Comparison of ENCODE assay signal across 39 cellular contexts in genomic region chr10:58843760-58844159, GRCh38.
"Had no signal": no experiment of that assay in that cellular context is flagged by ENCODE, and none has a peak within 500 bp of the region (broad histone marks: within the 10 kb centered on the region; RNA-seq: fewer than 3 reads in every experiment).

No MANE protein-coding gene starts in this region.

- H3K4me3 Mint-ChIP-seq: activated CD4-positive, alpha-beta memory T cell treated with anti-CD3 and anti-CD28 coated beads, Interleukin-2, amount 10 ng/mL, durations not matched to agents 7 days and 5 days; activated CD4-positive, alpha-beta T cell treated with anti-CD3 and anti-CD28 coated beads for 36 hours; activated CD4-positive, alpha-beta T cell treated with anti-CD3 and anti-CD28 coated beads, Interleukin-2, amount 10 ng/mL, durations not matched to agents 7 days and 5 days; activated CD8-positive, alpha-beta memory T cell treated with anti-CD3 and anti-CD28 coated beads, Interleukin-2, amount 10 ng/mL, durations not matched to agents 7 days and 5 days; activated CD8-positive, alpha-beta T cell treated with anti-CD3 and anti-CD28 coated beads, Interleukin-2, amount 10 ng/mL, durations not matched to agents 7 days and 5 days; activated naive CD4-positive, alpha-beta T cell treated with anti-CD3 and anti-CD28 coated beads, Interleukin-2, amount 10 ng/mL, durations not matched to agents 7 days and 5 days; activated naive CD4-positive, alpha-beta T cell treated with anti-CD3 and anti-CD28 coated beads, Interleukin-2, amount 50 U/mL, for 24 hours; activated naive CD8-positive, alpha-beta T cell; activated naive CD8-positive, alpha-beta T cell treated with anti-CD3 and anti-CD28 coated beads, Interleukin-2, amount 10 ng/mL, durations not matched to agents 7 days and 5 days; activated naive CD8-positive, alpha-beta T cell treated with anti-CD3 and anti-CD28 coated beads, Interleukin-2, amount 50 U/mL, for 24 hours; activated T-cell treated with anti-CD3 and anti-CD28 coated beads, Interleukin-2, amount 50 U/mL, for 24 hours; brain; central memory CD8-positive, alpha-beta T cell; T-cell; T-helper 1 cell treated with Interleukin-12 subunit alpha and Interleukin-12 subunit beta and Interleukin-4 antibody, amounts not matched to agents 30 μg/mL and 1 μg/mL, for 36 hours; T-helper 2 cell treated with Interferon-gamma antibody and Interleukin-4, amounts not matched to agents 5 μg/mL and 100 μg/mL, for 36 hours had no signal

- ATAC-seq: activated CD4-positive, alpha-beta T cell treated with anti-CD3 and anti-CD28 coated beads for 36 hours; activated CD4-positive, CD25-positive, alpha-beta regulatory T cell treated with anti-CD3 and anti-CD28 coated beads, Interleukin-2, amount 50 U/mL, for 24 hours; activated CD8-positive, alpha-beta memory T cell treated with anti-CD3 and anti-CD28 coated beads, Interleukin-2, amount 10 ng/mL, durations not matched to agents 7 days and 5 days; activated CD8-positive, alpha-beta T cell treated with anti-CD3 and anti-CD28 coated beads, Interleukin-2, amount 10 ng/mL, durations not matched to agents 7 days and 5 days; activated naive CD8-positive, alpha-beta T cell treated with anti-CD3 and anti-CD28 coated beads, Interleukin-2, amount 50 U/mL, for 24 hours; T-cell had no signal

- H3K27me3 ChIP-seq: ascending aorta, cardiac muscle cell had no signal

- DNase-seq: activated CD4-positive, alpha-beta memory T cell treated with anti-CD3 and anti-CD28 coated beads, Interleukin-2, amount 10 ng/mL, durations not matched to agents 7 days and 5 days; activated CD4-positive, alpha-beta T cell treated with anti-CD3 and anti-CD28 coated beads for 1 hour; activated CD4-positive, alpha-beta T cell treated with anti-CD3 and anti-CD28 coated beads for 36 hours; activated CD4-positive, alpha-beta T cell treated with anti-CD3 and anti-CD28 coated beads for 48 hours; activated CD4-positive, alpha-beta T cell treated with anti-CD3 and anti-CD28 coated beads, Interleukin-2, amount 10 ng/mL, durations not matched to agents 7 days and 5 days; activated CD4-positive, alpha-beta T cell treated with anti-CD3 and anti-CD28 coated beads, Interleukin-2, amount 50 U/mL, for 48 hours; activated CD4-positive, CD25-positive, alpha-beta regulatory T cell; activated CD8-positive, alpha-beta memory T cell treated with anti-CD3 and anti-CD28 coated beads for 24 hours; activated CD8-positive, alpha-beta memory T cell treated with anti-CD3 and anti-CD28 coated beads, Interleukin-2, amount 10 ng/mL, durations not matched to agents 7 days and 5 days; activated CD8-positive, alpha-beta memory T cell treated with anti-CD3 and anti-CD28 coated beads, Interleukin-2, amount 50 U/mL, for 48 hours; activated CD8-positive, alpha-beta T cell treated with anti-CD3 and anti-CD28 coated beads, Interleukin-2, amount 10 ng/mL, durations not matched to agents 7 days and 5 days; activated effector memory CD4-positive, alpha-beta T cell treated with Interleukin-2 at 50 U/mL for 16 hours; activated gamma-delta T cell; activated naive CD4-positive, alpha-beta T cell treated with anti-CD3 and anti-CD28 coated beads, Interleukin-2, amount 10 ng/mL, durations not matched to agents 7 days and 5 days; activated naive CD4-positive, alpha-beta T cell treated with Interleukin-2 at 50 U/mL for 16 hours; activated naive CD8-positive, alpha-beta T cell treated with anti-CD3 and anti-CD28 coated beads, Interleukin-2, amount 10 ng/mL, durations not matched to agents 7 days and 5 days; activated naive CD8-positive, alpha-beta T cell treated with anti-CD3 and anti-CD28 coated beads, Interleukin-2, amount 50 U/mL, for 24 hours; activated T-cell treated with anti-CD3 and anti-CD28 coated beads, Interleukin-2, amount 50 U/mL, for 24 hours; activated T-cell treated with anti-CD3 and anti-CD28 coated beads, Interleukin-2, amount 50 U/mL, for 48 hours; amygdala; anterior cingulate cortex; caudate nucleus; cerebellar nuclear complex; T-cell; T-helper 2 cell; T-helper 9 cell had no signal

- FAIRE-seq: bronchial epithelial cell, TTC549 had no signal

- H3K4me1 ChIP-seq: ascending aorta had no signal

- H3K9me3 ChIP-seq: ascending aorta had no signal

- H3K36me3 Mint-ChIP-seq: activated CD8-positive, alpha-beta memory T cell treated with anti-CD3 and anti-CD28 coated beads, Interleukin-2, amount 10 ng/mL, durations not matched to agents 7 days and 5 days; activated naive CD4-positive, alpha-beta T cell treated with anti-CD3 and anti-CD28 coated beads, Interleukin-2, amount 10 ng/mL, durations not matched to agents 7 days and 5 days; activated naive CD4-positive, alpha-beta T cell treated with anti-CD3 and anti-CD28 coated beads, Interleukin-2, amount 50 U/mL, for 24 hours; activated naive CD8-positive, alpha-beta T cell; activated naive CD8-positive, alpha-beta T cell treated with anti-CD3 and anti-CD28 coated beads, Interleukin-2, amount 10 ng/mL, durations not matched to agents 7 days and 5 days; brain; T-cell had no signal

- H3K36me3 ChIP-seq: ascending aorta, cardiac muscle cell had no signal

- H3K27me3 Mint-ChIP-seq: activated CD4-positive, alpha-beta memory T cell treated with anti-CD3 and anti-CD28 coated beads, Interleukin-2, amount 10 ng/mL, durations not matched to agents 7 days and 5 days; activated CD4-positive, alpha-beta T cell treated with anti-CD3 and anti-CD28 coated beads for 36 hours; activated CD8-positive, alpha-beta memory T cell treated with anti-CD3 and anti-CD28 coated beads, Interleukin-2, amount 10 ng/mL, durations not matched to agents 7 days and 5 days; activated naive CD4-positive, alpha-beta T cell treated with anti-CD3 and anti-CD28 coated beads, Interleukin-2, amount 10 ng/mL, durations not matched to agents 7 days and 5 days; activated naive CD4-positive, alpha-beta T cell treated with anti-CD3 and anti-CD28 coated beads, Interleukin-2, amount 50 U/mL, for 24 hours; activated naive CD8-positive, alpha-beta T cell treated with anti-CD3 and anti-CD28 coated beads, Interleukin-2, amount 10 ng/mL, durations not matched to agents 7 days and 5 days; brain; central memory CD8-positive, alpha-beta T cell had no signal

- H3K4me3 ChIP-seq: ascending aorta, cardiac muscle cell had no signal

- H3K27ac Mint-ChIP-seq: activated CD4-positive, alpha-beta memory T cell treated with anti-CD3 and anti-CD28 coated beads, Interleukin-2, amount 10 ng/mL, durations not matched to agents 7 days and 5 days; activated CD4-positive, alpha-beta T cell treated with anti-CD3 and anti-CD28 coated beads for 36 hours; activated CD4-positive, alpha-beta T cell treated with anti-CD3 and anti-CD28 coated beads, Interleukin-2, amount 10 ng/mL, durations not matched to agents 7 days and 5 days; activated CD8-positive, alpha-beta memory T cell treated with anti-CD3 and anti-CD28 coated beads, Interleukin-2, amount 10 ng/mL, durations not matched to agents 7 days and 5 days; activated CD8-positive, alpha-beta T cell treated with anti-CD3 and anti-CD28 coated beads, Interleukin-2, amount 10 ng/mL, durations not matched to agents 7 days and 5 days; activated naive CD4-positive, alpha-beta T cell treated with anti-CD3 and anti-CD28 coated beads, Interleukin-2, amount 10 ng/mL, durations not matched to agents 7 days and 5 days; activated naive CD4-positive, alpha-beta T cell treated with anti-CD3 and anti-CD28 coated beads, Interleukin-2, amount 50 U/mL, for 24 hours; activated naive CD8-positive, alpha-beta T cell; activated naive CD8-positive, alpha-beta T cell treated with anti-CD3 and anti-CD28 coated beads, Interleukin-2, amount 10 ng/mL, durations not matched to agents 7 days and 5 days; activated naive CD8-positive, alpha-beta T cell treated with anti-CD3 and anti-CD28 coated beads, Interleukin-2, amount 50 U/mL, for 24 hours; activated T-cell treated with anti-CD3 and anti-CD28 coated beads, Interleukin-2, amount 50 U/mL, for 24 hours; activated T-helper 2 cell treated with anti-CD3 and anti-CD28 coated beads, Interferon-gamma antibody, Interleukin-2, Interleukin-4, amounts not matched to agents 10 μg/mL and 5 μg/mL and 100 μg/mL, durations not matched to agents 14 hours and 24 hours and 36 hours; brain; T-cell; T-helper 1 cell treated with Interleukin-12 subunit alpha and Interleukin-12 subunit beta and Interleukin-4 antibody, amounts not matched to agents 30 μg/mL and 1 μg/mL, for 36 hours; T-helper 2 cell treated with Interferon-gamma antibody and Interleukin-4, amounts not matched to agents 5 μg/mL and 100 μg/mL, for 36 hours had no signal

- H3K9me3 Mint-ChIP-seq: activated CD4-positive, alpha-beta memory T cell treated with anti-CD3 and anti-CD28 coated beads, Interleukin-2, amount 10 ng/mL, durations not matched to agents 7 days and 5 days; activated CD4-positive, alpha-beta T cell treated with anti-CD3 and anti-CD28 coated beads, Interleukin-2, amount 10 ng/mL, durations not matched to agents 7 days and 5 days; activated naive CD4-positive, alpha-beta T cell treated with anti-CD3 and anti-CD28 coated beads, Interleukin-2, amount 10 ng/mL, durations not matched to agents 7 days and 5 days; activated naive CD8-positive, alpha-beta T cell treated with anti-CD3 and anti-CD28 coated beads, Interleukin-2, amount 10 ng/mL, durations not matched to agents 7 days and 5 days; activated naive CD8-positive, alpha-beta T cell treated with anti-CD3 and anti-CD28 coated beads, Interleukin-2, amount 50 U/mL, for 24 hours; activated T-cell treated with anti-CD3 and anti-CD28 coated beads, Interleukin-2, amount 50 U/mL, for 24 hours; activated T-helper 2 cell treated with anti-CD3 and anti-CD28 coated beads, Interferon-gamma antibody, Interleukin-2, Interleukin-4, amounts not matched to agents 10 μg/mL and 5 μg/mL and 100 μg/mL, durations not matched to agents 14 hours and 24 hours and 36 hours; T-helper 1 cell treated with Interleukin-12 subunit alpha and Interleukin-12 subunit beta and Interleukin-4 antibody, amounts not matched to agents 30 μg/mL and 1 μg/mL, for 36 hours; T-helper 2 cell treated with Interferon-gamma antibody and Interleukin-4, amounts not matched to agents 5 μg/mL and 100 μg/mL, for 36 hours had no signal

- H3K27ac ChIP-seq: ascending aorta, cardiac muscle cell, VCaP had no signal

- H3K4me1 Mint-ChIP-seq: activated CD4-positive, alpha-beta memory T cell treated with anti-CD3 and anti-CD28 coated beads, Interleukin-2, amount 10 ng/mL, durations not matched to agents 7 days and 5 days; activated CD4-positive, alpha-beta T cell treated with anti-CD3 and anti-CD28 coated beads for 36 hours; activated CD4-positive, alpha-beta T cell treated with anti-CD3 and anti-CD28 coated beads, Interleukin-2, amount 10 ng/mL, durations not matched to agents 7 days and 5 days; activated CD8-positive, alpha-beta memory T cell treated with anti-CD3 and anti-CD28 coated beads, Interleukin-2, amount 10 ng/mL, durations not matched to agents 7 days and 5 days; activated naive CD4-positive, alpha-beta T cell treated with anti-CD3 and anti-CD28 coated beads, Interleukin-2, amount 10 ng/mL, durations not matched to agents 7 days and 5 days; activated naive CD4-positive, alpha-beta T cell treated with anti-CD3 and anti-CD28 coated beads, Interleukin-2, amount 50 U/mL, for 24 hours; activated naive CD8-positive, alpha-beta T cell treated with anti-CD3 and anti-CD28 coated beads, Interleukin-2, amount 10 ng/mL, durations not matched to agents 7 days and 5 days; activated naive CD8-positive, alpha-beta T cell treated with anti-CD3 and anti-CD28 coated beads, Interleukin-2, amount 50 U/mL, for 24 hours; brain; central memory CD8-positive, alpha-beta T cell; T-cell had no signal
